ENCODE assay signal across 1 cellular context in the genomic region with DNA sequence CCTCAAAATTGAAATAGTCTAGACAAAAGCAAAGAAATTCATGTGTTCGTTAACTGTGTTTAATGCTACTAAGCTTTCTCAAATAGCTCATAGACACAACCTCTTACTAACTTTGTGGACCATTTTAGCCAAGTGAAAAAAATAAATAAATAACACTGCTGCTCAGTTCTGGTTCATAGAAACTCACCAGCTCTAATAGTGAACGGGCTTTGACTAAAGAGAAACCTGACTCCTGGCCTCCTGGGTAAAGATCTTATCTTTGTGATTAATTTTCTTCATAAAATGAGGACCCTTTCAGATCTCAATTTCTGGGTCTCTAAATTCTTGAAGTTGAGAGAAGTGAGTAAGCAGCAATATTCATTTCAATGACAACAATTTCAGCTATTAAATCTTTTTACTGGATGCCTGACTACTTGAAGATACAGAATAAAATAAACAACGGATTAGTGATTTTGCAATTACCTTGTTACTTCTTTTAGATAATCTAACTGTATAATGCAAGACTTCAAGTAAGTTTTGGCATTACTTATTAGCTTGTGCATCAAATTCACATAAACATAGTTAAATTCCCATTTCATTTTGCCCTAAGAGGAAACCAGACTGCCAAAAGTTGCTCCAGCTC.
TF ChIP-seq lines count a peak whose summit lies in the region.

No MANE protein-coding gene starts in this region.

TF ChIP-seq in HEK293, 187 proteins besides CTCF, POLR2A, EP300 and RAD21 (continued from another document and continues in another):
- TF ChIP-seq, protein P1, sequence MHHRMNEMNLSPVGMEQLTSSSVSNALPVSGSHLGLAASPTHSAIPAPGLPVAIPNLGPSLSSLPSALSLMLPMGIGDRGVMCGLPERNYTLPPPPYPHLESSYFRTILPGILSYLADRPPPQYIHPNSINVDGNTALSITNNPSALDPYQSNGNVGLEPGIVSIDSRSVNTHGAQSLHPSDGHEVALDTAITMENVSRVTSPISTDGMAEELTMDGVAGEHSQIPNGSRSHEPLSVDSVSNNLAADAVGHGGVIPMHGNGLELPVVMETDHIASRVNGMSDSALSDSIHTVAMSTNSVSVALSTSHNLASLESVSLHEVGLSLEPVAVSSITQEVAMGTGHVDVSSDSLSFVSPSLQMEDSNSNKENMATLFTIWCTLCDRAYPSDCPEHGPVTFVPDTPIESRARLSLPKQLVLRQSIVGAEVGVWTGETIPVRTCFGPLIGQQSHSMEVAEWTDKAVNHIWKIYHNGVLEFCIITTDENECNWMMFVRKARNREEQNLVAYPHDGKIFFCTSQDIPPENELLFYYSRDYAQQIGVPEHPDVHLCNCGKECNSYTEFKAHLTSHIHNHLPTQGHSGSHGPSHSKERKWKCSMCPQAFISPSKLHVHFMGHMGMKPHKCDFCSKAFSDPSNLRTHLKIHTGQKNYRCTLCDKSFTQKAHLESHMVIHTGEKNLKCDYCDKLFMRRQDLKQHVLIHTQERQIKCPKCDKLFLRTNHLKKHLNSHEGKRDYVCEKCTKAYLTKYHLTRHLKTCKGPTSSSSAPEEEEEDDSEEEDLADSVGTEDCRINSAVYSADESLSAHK (tag by site-specific recombination; IDR thresholded peaks at IDR 0.05), result peak; percentile 87
- TF ChIP-seq, protein P2, sequence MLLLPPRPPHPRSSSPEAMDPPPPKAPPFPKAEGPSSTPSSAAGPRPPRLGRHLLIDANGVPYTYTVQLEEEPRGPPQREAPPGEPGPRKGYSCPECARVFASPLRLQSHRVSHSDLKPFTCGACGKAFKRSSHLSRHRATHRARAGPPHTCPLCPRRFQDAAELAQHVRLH (tag by site-specific recombination; IDR thresholded peaks at IDR 0.05), result peak; percentile 39; the same call in 1 of the 2 replicates
- TF ChIP-seq ZNF514 (tag by site-specific recombination; IDR thresholded peaks at IDR 0.05) (no peak), ZXDB (tag by site-specific recombination; IDR thresholded peaks at IDR 0.05) (peak; percentile 96), ZNF558 (tag by site-specific recombination; IDR thresholded peaks at IDR 0.05) (0 out of 2 replicates have a peak, but pooled peaks have one; percentile 13), GLI2 (tag by site-specific recombination; IDR thresholded peaks at IDR 0.05; ENCODE audit: borderline replicate concordance, low read depth) (peak; percentile 77), ZNF560 (tag by site-specific recombination; IDR thresholded peaks at IDR 0.05; ENCODE audit: borderline replicate concordance) (no peak), ZNF146 (tag by site-specific recombination; IDR thresholded peaks at IDR 0.05) (peak; percentile 18; the same call in 1 of the 2 replicates), ZNF2 (tag by site-specific recombination; IDR thresholded peaks at IDR 0.05) (0 out of 2 replicates have a peak, but pooled peaks have one; percentile 46), ZNF548 (tag by site-specific recombination; IDR thresholded peaks at IDR 0.05) (no peak), ZBTB7A (tag by site-specific recombination; IDR thresholded peaks at IDR 0.05; ENCODE audit: low read depth) (no peak), TCF7L2 (IDR thresholded peaks at IDR 0.05; ENCODE audit: borderline replicate concordance, low read depth, low read length) (peak; percentile 81; the same call in 1 of the 2 replicates), ZFP69B (tag by site-specific recombination; IDR thresholded peaks at IDR 0.05) (peak; percentile 55; the same call in 1 of the 2 replicates), OSR2 (tag by site-specific recombination; IDR thresholded peaks at IDR 0.05) (peak; percentile 91), ZNF561 (tag by site-specific recombination; IDR thresholded peaks at IDR 0.05; ENCODE audit: borderline replicate concordance) (0 out of 2 replicates have a peak, but pooled peaks have one; percentile 28), PRDM1 (tag by site-specific recombination; IDR thresholded peaks at IDR 0.05) (no peak), ZNF157 (tag by site-specific recombination; IDR thresholded peaks at IDR 0.05) (no peak), ZSCAN30 (tag by site-specific recombination; IDR thresholded peaks at IDR 0.05) (peak; percentile 9; the same call in 1 of the 2 replicates), ZEB2 (tag by site-specific recombination; IDR thresholded peaks at IDR 0.05) (peak; percentile 78; the same call in 1 of the 2 replicates), ZNF501 (tag by site-specific recombination; IDR thresholded peaks at IDR 0.05) (0 out of 2 replicates have a peak, but pooled peaks have one; percentile 32), ZBTB8A (tag by site-specific recombination; IDR thresholded peaks at IDR 0.05) (peak; percentile 20; the same call in 1 of the 2 replicates), ZSCAN23 (tag by site-specific recombination; IDR thresholded peaks at IDR 0.05) (0 out of 2 replicates have a peak, but pooled peaks have one; percentile 46), ZNF843 (tag by site-specific recombination; IDR thresholded peaks at IDR 0.05) (peak; percentile 98), ZFP41 (tag by site-specific recombination; IDR thresholded peaks at IDR 0.05; ENCODE audit: borderline replicate concordance) (no peak), ZBTB17 (tag by site-specific recombination; IDR thresholded peaks at IDR 0.05) (peak; percentile 83), ZNF596 (tag by site-specific recombination; IDR thresholded peaks at IDR 0.05) (0 out of 2 replicates have a peak, but pooled peaks have one; percentile 35), ZNF16 (tag by site-specific recombination; IDR thresholded peaks at IDR 0.05; ENCODE audit: low read depth) (no peak), OVOL3 (tag by site-specific recombination; IDR thresholded peaks at IDR 0.05) (peak; percentile 67; the same call in 1 of the 2 replicates), ZNF544 (tag by site-specific recombination; IDR thresholded peaks at IDR 0.05) (no peak)
- TF ChIP-seq, protein P3, sequence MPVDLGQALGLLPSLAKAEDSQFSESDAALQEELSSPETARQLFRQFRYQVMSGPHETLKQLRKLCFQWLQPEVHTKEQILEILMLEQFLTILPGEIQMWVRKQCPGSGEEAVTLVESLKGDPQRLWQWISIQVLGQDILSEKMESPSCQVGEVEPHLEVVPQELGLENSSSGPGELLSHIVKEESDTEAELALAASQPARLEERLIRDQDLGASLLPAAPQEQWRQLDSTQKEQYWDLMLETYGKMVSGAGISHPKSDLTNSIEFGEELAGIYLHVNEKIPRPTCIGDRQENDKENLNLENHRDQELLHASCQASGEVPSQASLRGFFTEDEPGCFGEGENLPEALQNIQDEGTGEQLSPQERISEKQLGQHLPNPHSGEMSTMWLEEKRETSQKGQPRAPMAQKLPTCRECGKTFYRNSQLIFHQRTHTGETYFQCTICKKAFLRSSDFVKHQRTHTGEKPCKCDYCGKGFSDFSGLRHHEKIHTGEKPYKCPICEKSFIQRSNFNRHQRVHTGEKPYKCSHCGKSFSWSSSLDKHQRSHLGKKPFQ (tag by site-specific recombination; IDR thresholded peaks at IDR 0.05), result 0 out of 2 replicates have a peak, but pooled peaks have one; percentile 19
- TF ChIP-seq, protein P4, sequence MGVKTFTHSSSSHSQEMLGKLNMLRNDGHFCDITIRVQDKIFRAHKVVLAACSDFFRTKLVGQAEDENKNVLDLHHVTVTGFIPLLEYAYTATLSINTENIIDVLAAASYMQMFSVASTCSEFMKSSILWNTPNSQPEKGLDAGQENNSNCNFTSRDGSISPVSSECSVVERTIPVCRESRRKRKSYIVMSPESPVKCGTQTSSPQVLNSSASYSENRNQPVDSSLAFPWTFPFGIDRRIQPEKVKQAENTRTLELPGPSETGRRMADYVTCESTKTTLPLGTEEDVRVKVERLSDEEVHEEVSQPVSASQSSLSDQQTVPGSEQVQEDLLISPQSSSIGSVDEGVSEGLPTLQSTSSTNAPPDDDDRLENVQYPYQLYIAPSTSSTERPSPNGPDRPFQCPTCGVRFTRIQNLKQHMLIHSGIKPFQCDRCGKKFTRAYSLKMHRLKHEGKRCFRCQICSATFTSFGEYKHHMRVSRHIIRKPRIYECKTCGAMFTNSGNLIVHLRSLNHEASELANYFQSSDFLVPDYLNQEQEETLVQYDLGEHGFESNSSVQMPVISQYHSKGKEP (tag by site-specific recombination; IDR thresholded peaks at IDR 0.05), result peak; percentile 86
- TF ChIP-seq, protein P5, sequence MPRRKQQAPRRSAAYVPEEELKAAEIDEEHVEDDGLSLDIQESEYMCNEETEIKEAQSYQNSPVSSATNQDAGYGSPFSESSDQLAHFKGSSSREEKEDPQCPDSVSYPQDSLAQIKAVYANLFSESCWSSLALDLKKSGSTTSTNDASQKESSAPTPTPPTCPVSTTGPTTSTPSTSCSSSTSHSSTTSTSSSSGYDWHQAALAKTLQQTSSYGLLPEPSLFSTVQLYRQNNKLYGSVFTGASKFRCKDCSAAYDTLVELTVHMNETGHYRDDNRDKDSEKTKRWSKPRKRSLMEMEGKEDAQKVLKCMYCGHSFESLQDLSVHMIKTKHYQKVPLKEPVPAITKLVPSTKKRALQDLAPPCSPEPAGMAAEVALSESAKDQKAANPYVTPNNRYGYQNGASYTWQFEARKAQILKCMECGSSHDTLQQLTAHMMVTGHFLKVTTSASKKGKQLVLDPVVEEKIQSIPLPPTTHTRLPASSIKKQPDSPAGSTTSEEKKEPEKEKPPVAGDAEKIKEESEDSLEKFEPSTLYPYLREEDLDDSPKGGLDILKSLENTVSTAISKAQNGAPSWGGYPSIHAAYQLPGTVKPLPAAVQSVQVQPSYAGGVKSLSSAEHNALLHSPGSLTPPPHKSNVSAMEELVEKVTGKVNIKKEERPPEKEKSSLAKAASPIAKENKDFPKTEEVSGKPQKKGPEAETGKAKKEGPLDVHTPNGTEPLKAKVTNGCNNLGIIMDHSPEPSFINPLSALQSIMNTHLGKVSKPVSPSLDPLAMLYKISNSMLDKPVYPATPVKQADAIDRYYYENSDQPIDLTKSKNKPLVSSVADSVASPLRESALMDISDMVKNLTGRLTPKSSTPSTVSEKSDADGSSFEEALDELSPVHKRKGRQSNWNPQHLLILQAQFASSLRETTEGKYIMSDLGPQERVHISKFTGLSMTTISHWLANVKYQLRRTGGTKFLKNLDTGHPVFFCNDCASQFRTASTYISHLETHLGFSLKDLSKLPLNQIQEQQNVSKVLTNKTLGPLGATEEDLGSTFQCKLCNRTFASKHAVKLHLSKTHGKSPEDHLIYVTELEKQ (tag by site-specific recombination; IDR thresholded peaks at IDR 0.05; ENCODE audit: borderline replicate concordance), result peak; percentile 43; the same call in 1 of the 2 replicates
- TF ChIP-seq, protein P6, sequence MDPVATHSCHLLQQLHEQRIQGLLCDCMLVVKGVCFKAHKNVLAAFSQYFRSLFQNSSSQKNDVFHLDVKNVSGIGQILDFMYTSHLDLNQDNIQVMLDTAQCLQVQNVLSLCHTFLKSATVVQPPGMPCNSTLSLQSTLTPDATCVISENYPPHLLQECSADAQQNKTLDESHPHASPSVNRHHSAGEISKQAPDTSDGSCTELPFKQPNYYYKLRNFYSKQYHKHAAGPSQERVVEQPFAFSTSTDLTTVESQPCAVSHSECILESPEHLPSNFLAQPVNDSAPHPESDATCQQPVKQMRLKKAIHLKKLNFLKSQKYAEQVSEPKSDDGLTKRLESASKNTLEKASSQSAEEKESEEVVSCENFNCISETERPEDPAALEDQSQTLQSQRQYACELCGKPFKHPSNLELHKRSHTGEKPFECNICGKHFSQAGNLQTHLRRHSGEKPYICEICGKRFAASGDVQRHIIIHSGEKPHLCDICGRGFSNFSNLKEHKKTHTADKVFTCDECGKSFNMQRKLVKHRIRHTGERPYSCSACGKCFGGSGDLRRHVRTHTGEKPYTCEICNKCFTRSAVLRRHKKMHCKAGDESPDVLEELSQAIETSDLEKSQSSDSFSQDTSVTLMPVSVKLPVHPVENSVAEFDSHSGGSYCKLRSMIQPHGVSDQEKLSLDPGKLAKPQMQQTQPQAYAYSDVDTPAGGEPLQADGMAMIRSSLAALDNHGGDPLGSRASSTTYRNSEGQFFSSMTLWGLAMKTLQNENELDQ (tag by site-specific recombination; IDR thresholded peaks at IDR 0.05; ENCODE audit: low read depth), result no peak
- TF ChIP-seq, protein P7, sequence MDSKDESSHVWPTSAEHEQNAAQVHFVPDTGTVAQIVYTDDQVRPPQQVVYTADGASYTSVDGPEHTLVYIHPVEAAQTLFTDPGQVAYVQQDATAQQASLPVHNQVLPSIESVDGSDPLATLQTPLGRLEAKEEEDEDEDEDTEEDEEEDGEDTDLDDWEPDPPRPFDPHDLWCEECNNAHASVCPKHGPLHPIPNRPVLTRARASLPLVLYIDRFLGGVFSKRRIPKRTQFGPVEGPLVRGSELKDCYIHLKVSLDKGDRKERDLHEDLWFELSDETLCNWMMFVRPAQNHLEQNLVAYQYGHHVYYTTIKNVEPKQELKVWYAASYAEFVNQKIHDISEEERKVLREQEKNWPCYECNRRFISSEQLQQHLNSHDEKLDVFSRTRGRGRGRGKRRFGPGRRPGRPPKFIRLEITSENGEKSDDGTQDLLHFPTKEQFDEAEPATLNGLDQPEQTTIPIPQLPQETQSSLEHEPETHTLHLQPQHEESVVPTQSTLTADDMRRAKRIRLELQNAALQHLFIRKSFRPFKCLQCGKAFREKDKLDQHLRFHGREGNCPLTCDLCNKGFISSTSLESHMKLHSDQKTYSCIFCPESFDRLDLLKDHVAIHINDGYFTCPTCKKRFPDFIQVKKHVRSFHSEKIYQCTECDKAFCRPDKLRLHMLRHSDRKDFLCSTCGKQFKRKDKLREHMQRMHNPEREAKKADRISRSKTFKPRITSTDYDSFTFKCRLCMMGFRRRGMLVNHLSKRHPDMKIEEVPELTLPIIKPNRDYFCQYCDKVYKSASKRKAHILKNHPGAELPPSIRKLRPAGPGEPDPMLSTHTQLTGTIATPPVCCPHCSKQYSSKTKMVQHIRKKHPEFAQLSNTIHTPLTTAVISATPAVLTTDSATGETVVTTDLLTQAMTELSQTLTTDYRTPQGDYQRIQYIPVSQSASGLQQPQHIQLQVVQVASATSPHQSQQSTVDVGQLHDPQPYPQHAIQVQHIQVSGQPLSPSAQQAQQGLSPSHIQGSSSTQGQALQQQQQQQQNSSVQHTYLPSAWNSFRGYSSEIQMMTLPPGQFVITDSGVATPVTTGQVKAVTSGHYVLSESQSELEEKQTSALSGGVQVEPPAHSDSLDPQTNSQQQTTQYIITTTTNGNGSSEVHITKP (tag by site-specific recombination; IDR thresholded peaks at IDR 0.05), result peak; percentile 25; the same call in 1 of the 2 replicates
- TF ChIP-seq, protein P8, sequence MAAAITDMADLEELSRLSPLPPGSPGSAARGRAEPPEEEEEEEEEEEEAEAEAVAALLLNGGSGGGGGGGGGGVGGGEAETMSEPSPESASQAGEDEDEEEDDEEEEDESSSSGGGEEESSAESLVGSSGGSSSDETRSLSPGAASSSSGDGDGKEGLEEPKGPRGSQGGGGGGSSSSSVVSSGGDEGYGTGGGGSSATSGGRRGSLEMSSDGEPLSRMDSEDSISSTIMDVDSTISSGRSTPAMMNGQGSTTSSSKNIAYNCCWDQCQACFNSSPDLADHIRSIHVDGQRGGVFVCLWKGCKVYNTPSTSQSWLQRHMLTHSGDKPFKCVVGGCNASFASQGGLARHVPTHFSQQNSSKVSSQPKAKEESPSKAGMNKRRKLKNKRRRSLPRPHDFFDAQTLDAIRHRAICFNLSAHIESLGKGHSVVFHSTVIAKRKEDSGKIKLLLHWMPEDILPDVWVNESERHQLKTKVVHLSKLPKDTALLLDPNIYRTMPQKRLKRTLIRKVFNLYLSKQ (tag by site-specific recombination; IDR thresholded peaks at IDR 0.05; ENCODE audit: borderline replicate concordance), result no peak
- TF ChIP-seq, protein P9, sequence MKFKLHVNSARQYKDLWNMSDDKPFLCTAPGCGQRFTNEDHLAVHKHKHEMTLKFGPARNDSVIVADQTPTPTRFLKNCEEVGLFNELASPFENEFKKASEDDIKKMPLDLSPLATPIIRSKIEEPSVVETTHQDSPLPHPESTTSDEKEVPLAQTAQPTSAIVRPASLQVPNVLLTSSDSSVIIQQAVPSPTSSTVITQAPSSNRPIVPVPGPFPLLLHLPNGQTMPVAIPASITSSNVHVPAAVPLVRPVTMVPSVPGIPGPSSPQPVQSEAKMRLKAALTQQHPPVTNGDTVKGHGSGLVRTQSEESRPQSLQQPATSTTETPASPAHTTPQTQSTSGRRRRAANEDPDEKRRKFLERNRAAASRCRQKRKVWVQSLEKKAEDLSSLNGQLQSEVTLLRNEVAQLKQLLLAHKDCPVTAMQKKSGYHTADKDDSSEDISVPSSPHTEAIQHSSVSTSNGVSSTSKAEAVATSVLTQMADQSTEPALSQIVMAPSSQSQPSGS (tag by site-specific recombination; IDR thresholded peaks at IDR 0.05; ENCODE audit: low read depth), result no peak
